8 cellular contexts compared by ENCODE assay signal in genomic region chr12:39619316-39619659, GRCh38. TPM values are rescaled to one million over a fixed set of nuclear protein-coding genes. Genes with fewer than 3 reads are reported as not detected.
DNase-seq lines count a peak whose midpoint lies in the region; ATAC-seq and TF ChIP-seq lines count a peak whose summit lies in the region.

No MANE protein-coding gene starts in this region.

- peak; percentile 13 for ATAC-seq in GM19043 (IDR thresholded peaks at IDR 0.05; ENCODE audit: low read depth, unreplicated experiment)
- ATAC-seq in HG03159 (IDR thresholded peaks at IDR 0.05; ENCODE audit: unreplicated experiment) = peak; percentile 18

- H3K79me2 ChIP-seq in SU-DHL-6 (ENCODE audit: insufficient read depth, low read length) = no peaks in the 10 kb centered on the region

- H3K36me3 ChIP-seq in SU-DHL-6 (ENCODE audit: low read length) = no peaks in the 10 kb centered on the region

- DNase-seq in AG10803 (ENCODE audit: low read depth) = no peak
- DNase-seq in fibroblast of villous mesenchyme (ENCODE audit: low read depth) = no peak
- peak; percentile 4 for DNase-seq in skeletal muscle cell (ENCODE audit: low read depth)
- DNase-seq in NCI-H2081 treated with DMSO at 0.1 percent for 48 hours (lab: John Stamatoyannopoulos, UW) = no peak
- no peak for DNase-seq in GM20000 (ENCODE audit: low spot score)

- H3F3A ChIP-seq in SU-DHL-6 (ENCODE audit: insufficient read depth) = peaks cover 25% of the 10 kb centered on the region

- no peaks in the 10 kb centered on the region for H4K20me1 ChIP-seq in SU-DHL-6 (ENCODE audit: low read depth, low read length)

- no peaks in the 10 kb centered on the region for H3K9me2 ChIP-seq in SU-DHL-6 (replicated peaks; ENCODE audit: insufficient read depth, low read length)

- H3K4me2 ChIP-seq in SU-DHL-6 (ENCODE audit: low read depth, low read length, poor library complexity, severe bottlenecking) = peak overlapping the region; percentile 100

- peak overlapping the region; percentile 95 for H2AFZ ChIP-seq in SU-DHL-6 (ENCODE audit: low read depth, low read length, severe bottlenecking)

- H3K9me3 ChIP-seq in SU-DHL-6 (ENCODE audit: insufficient read depth, low read length) = no peaks in the 10 kb centered on the region

- no peaks in the 10 kb centered on the region for H3K27me3 ChIP-seq in SU-DHL-6 (ENCODE audit: low read length)

- peak overlapping the region; percentile 76 for H3K27ac ChIP-seq in SU-DHL-6 (ENCODE audit: low read depth, low read length)

- no peak for TF ChIP-seq CTCF in AG10803 (conservative IDR thresholded peaks at IDR 0.05; ENCODE audit: low read length)
- TF ChIP-seq CTCF in SU-DHL-6 (IDR thresholded peaks at IDR 0.05; ENCODE audit: insufficient read depth, low read length, poor library complexity, severe bottlenecking) = no peak
- TF ChIP-seq CTCF in fibroblast of villous mesenchyme (IDR thresholded peaks at IDR 0.05; ENCODE audit: insufficient read depth, low read depth, low read length) = no peak
- no peak for TF ChIP-seq CTCF in GM20000 (IDR thresholded peaks at IDR 0.05; ENCODE audit: extremely low read depth, missing control alignments)

- H3K9ac ChIP-seq in SU-DHL-6 (ENCODE audit: low read length) = peak overlapping the region; percentile 51

- H3K4me3 ChIP-seq in AG10803 (ENCODE audit: low read length) = peak overlapping the region; percentile 62
- peak overlapping the region; percentile 62 for H3K4me3 ChIP-seq in SU-DHL-6 (ENCODE audit: insufficient read depth, low read length, poor library complexity, severe bottlenecking)
- peak overlapping the region; percentile 65 for H3K4me3 ChIP-seq in fibroblast of villous mesenchyme (ENCODE audit: low read depth, low read length)
- peak overlapping the region; percentile 53 for H3K4me3 ChIP-seq in skeletal muscle cell (ENCODE audit: low read depth, low read length)

RNA-seq across cellular contexts. Expression of gene ABCD2, which starts 0.3 kb away (rescaled TPM):
- total RNA-seq in fibroblast of villous mesenchyme = under 0.01 and 0.32 TPM in 2 replicates
